In genomic region chr2:98748303-98749052, GRCh38 we compare ENCODE assay signal across 1 cellular context.
TF ChIP-seq lines count a peak whose summit lies in the region.

No MANE protein-coding gene starts in this region.

TF ChIP-seq in GM23338, 12 proteins besides CTCF, POLR2A, EP300 and RAD21:
- TF ChIP-seq ZNF462 (CRISPR knock-in tag; IDR thresholded peaks at IDR 0.05) (no peak), JUNB (IDR thresholded peaks at IDR 0.05; ENCODE audit: unreplicated experiment) (no peak), STAT1 (IDR thresholded peaks at IDR 0.05; ENCODE audit: unreplicated experiment) (no peak), NANOG (IDR thresholded peaks at IDR 0.05; ENCODE audit: borderline replicate concordance) (no peak), ETS1 (IDR thresholded peaks at IDR 0.05) (no peak), POLR2AphosphoS5 (IDR thresholded peaks at IDR 0.05; ENCODE audit: low read depth) (no peak), EZH2 (IDR thresholded peaks at IDR 0.05; ENCODE audit: low read depth, unreplicated experiment) (no peak), EZH2phosphoT487 (IDR thresholded peaks at IDR 0.05; ENCODE audit: unreplicated experiment) (no peak), ZNF331 (CRISPR knock-in tag; IDR thresholded peaks at IDR 0.05; ENCODE audit: low read depth) (no peak), ZNF114 (CRISPR knock-in tag; IDR thresholded peaks at IDR 0.05) (no peak), REST (IDR thresholded peaks at IDR 0.05; ENCODE audit: unreplicated experiment) (no peak), CREB1 (CRISPR knock-in tag; IDR thresholded peaks at IDR 0.05; ENCODE audit: low read depth) (no peak)
TF ChIP-seq in GM23338: peak in this region for 0.
